8 cellular contexts compared by ENCODE assay signal in genomic region chr18:56869189-56869777, GRCh38.
DNase-seq lines count a peak whose midpoint lies in the region; ATAC-seq and TF ChIP-seq lines count a peak whose summit lies in the region.

No MANE protein-coding gene starts in this region.

- peaks cover 3% of the 10 kb centered on the region; the same call in 1 of the 2 replicates for H3K4me1 ChIP-seq in H9 (ENCODE audit: insufficient read depth, low read length)

- no peak overlapping the region for H3K56ac ChIP-seq in H9 (ENCODE audit: insufficient read length, low read depth, low read length)

- no peak overlapping the region for H3K4me3 ChIP-seq in fibroblast of pulmonary artery (replicated peaks; ENCODE audit: low read depth, low read length)

- no peak for ATAC-seq in HG03097 (IDR thresholded peaks at IDR 0.05; ENCODE audit: low FRiP score, unreplicated experiment)

- no peak overlapping the region for H4K8ac ChIP-seq in H9 (replicated peaks; ENCODE audit: insufficient read length, low read depth, low read length)

- no peak overlapping the region for H2BK20ac ChIP-seq in H9 (ENCODE audit: low read depth, low read length, poor library complexity, severe bottlenecking)

- H2BK15ac ChIP-seq in H9 (ENCODE audit: low read depth, low read length), result no peak overlapping the region

- no peaks in the 10 kb centered on the region for H3K9me3 ChIP-seq in H9 (ENCODE audit: control insufficient read depth, low read depth, low read length)

- TF ChIP-seq CTCF in H9 (conservative IDR thresholded peaks at IDR 0.05) (peak; percentile 60), fibroblast of pulmonary artery (IDR thresholded peaks at IDR 0.05; ENCODE audit: low read length, missing control alignments) (peak; percentile 91), progenitor cell of endocrine pancreas (IDR thresholded peaks at IDR 0.05; ENCODE audit: unreplicated experiment) (peak; percentile 77)

- no peaks in the 10 kb centered on the region for H3K79me2 ChIP-seq in H9 (ENCODE audit: insufficient read depth, low read length)

- DNase-seq in EL, result peak; percentile 56
- DNase-seq in H9, result no peak
- peak; percentile 72 for DNase-seq in NCI-H1105 (lab: John Stamatoyannopoulos, UW)
- peak; percentile 49 for DNase-seq in SK-N-DZ (ENCODE audit: low spot score)
- DNase-seq in fibroblast of pulmonary artery (ENCODE audit: low read depth), result peak; percentile 80
- no peak for DNase-seq in progenitor cell of endocrine pancreas (ENCODE audit: low spot score, unreplicated experiment)
- no peak for DNase-seq in epidermal melanocyte (ENCODE audit: insufficient read length, low spot score)

- H3K23ac ChIP-seq in H9 (ENCODE audit: insufficient read length, low read depth, low read length), result no peak overlapping the region

- H3K4me1 Mint-ChIP-seq in H9 (peaks cover 30 to 33% of the 10 kb centered on the region in 2 experiments), progenitor cell of endocrine pancreas (ENCODE audit: low read depth) (peaks cover 38% of the 10 kb centered on the region)

- no peak overlapping the region for H4K91ac ChIP-seq in H9 (ENCODE audit: insufficient read length, low read depth, low read length)

- H3K27me3 Mint-ChIP-seq in H9 (ENCODE audit: low read depth) (no peaks in the 10 kb centered on the region), progenitor cell of endocrine pancreas (no peaks in the 10 kb centered on the region)

- H3K14ac ChIP-seq in H9 (ENCODE audit: insufficient read depth, low read length), result no peak overlapping the region

- no peak overlapping the region for H2BK120ac ChIP-seq in H9 (ENCODE audit: low read depth, low read length, poor library complexity, severe bottlenecking)

- H3K4me3 Mint-ChIP-seq in H9 (no peak overlapping the region), progenitor cell of endocrine pancreas (ENCODE audit: low read depth) (no peak overlapping the region)

- H2AK5ac ChIP-seq in H9 (ENCODE audit: insufficient read length, low read length), result no peak overlapping the region

- H3K4ac ChIP-seq in H9 (ENCODE audit: low read depth, low read length), result no peak overlapping the region

- WGBS in H9 (ENCODE audit: extremely low coverage, insufficient read length, low lambda C conversion rate), result no CpG with 5 or more reads among the region's 2 CpGs

- H3K79me1 ChIP-seq in H9 (ENCODE audit: insufficient read depth, low read depth, low read length, poor library complexity, severe bottlenecking), result no peaks in the 10 kb centered on the region

- no peak overlapping the region for H4K5ac ChIP-seq in H9 (ENCODE audit: insufficient read length, low read depth, low read length)

- no peak overlapping the region for H3K27ac ChIP-seq in H9 (ENCODE audit: insufficient read length, low read depth, low read length)

- H3K23me2 ChIP-seq in H9 (ENCODE audit: insufficient read length, low read depth, low read length, poor library complexity, severe bottlenecking), result peaks cover 5% of the 10 kb centered on the region

- no peaks in the 10 kb centered on the region for H4K20me1 ChIP-seq in H9 (ENCODE audit: control insufficient read depth, insufficient read depth, insufficient read length)

- H3K27ac Mint-ChIP-seq in H9 (peak overlapping the region in 1 of 3 experiments; percentile 80; a peak in 2 of 7 replicates), progenitor cell of endocrine pancreas (no peak overlapping the region)

- no peak overlapping the region for H3K9ac ChIP-seq in H9 (ENCODE audit: extremely low read depth, insufficient read length, low read length)

- H3K9me3 Mint-ChIP-seq in H9, result no peaks in the 10 kb centered on the region
- no peaks in the 10 kb centered on the region for H3K9me3 Mint-ChIP-seq in progenitor cell of endocrine pancreas (ENCODE audit: low read depth)

- no peak overlapping the region for H2AFZ ChIP-seq in H9 (ENCODE audit: low read length)

- no peak overlapping the region for H3T11ph ChIP-seq in H9 (ENCODE audit: low read length)

- no peak overlapping the region for H2BK12ac ChIP-seq in H9 (ENCODE audit: insufficient read length, low read depth, low read length)

- H3K36me3 Mint-ChIP-seq in H9 (ENCODE audit: insufficient read depth in 1 of 3, low read depth in 3 of 3), result no peaks in the 10 kb centered on the region
- no peaks in the 10 kb centered on the region for H3K36me3 Mint-ChIP-seq in progenitor cell of endocrine pancreas (ENCODE audit: insufficient read depth)

- no peaks in the 10 kb centered on the region for H3K27me3 ChIP-seq in H9 (ENCODE audit: insufficient read depth, low read length)

- no peak overlapping the region for H2BK5ac ChIP-seq in H9 (ENCODE audit: insufficient read length, low read length)

- H3K18ac ChIP-seq in H9 (ENCODE audit: insufficient read length, low read depth, low read length), result no peak overlapping the region

- no peak overlapping the region for H3K4me2 ChIP-seq in H9 (ENCODE audit: insufficient read depth, insufficient read length, low read length)

Comparison
In these comparisons a context has a peak if more than half of its experiments do, and no peak if none do; other contexts are left out.
1. DNase-seq: peak in EL (single experiment), NCI-H1105 (single experiment), SK-N-DZ (single experiment) and fibroblast of pulmonary artery (single experiment); none in H9 (single experiment), progenitor cell of endocrine pancreas (single experiment) and epidermal melanocyte (single experiment).
2. Peak in every context shown above with its lines, with median percentiles within 50 percentile points of each other: CTCF ChIP-seq.